ENCODE assay signal across 13 cellular contexts in the genomic region with DNA sequence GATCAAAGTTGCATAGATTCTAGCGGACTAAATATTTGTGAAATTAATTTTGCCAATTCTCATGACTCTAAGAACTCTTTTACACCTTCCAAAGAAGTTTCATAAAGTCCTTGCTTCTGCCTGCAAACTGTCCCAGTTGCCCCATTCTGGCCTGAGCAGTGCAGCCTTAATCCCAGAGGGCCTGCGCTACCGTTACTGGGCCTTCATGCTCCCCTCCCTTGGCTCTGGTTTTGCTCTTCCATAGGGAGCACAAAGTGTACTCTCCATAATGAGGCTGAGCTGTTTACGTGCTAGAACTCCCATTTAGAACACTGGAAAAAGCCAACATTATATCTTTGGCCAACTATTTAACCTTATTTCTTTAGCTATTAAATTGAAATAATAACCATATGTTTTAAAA. TPM values are rescaled to one million over a fixed set of nuclear protein-coding genes. Genes with fewer than 3 reads are reported as not detected.
DNase-seq lines count a peak whose midpoint lies in the region; ATAC-seq and TF ChIP-seq lines count a peak whose summit lies in the region.
"Had no signal": no experiment of that assay in that cellular context is flagged by ENCODE, and none has a peak within 500 bp of the region (broad histone marks: within the 10 kb centered on the region; RNA-seq: fewer than 3 reads in every experiment).

No MANE protein-coding gene starts in this region.

- no peak overlapping the region; a peak in 1 of 4 replicates for H3K27ac ChIP-seq in SK-N-SH (ENCODE audit: low read depth in 2 of 2, low read length in 1 of 2)
- no peak overlapping the region for H3K27ac ChIP-seq in PC-9
- peak overlapping the region; percentile 7 to 99 (median 55) for H3K27ac ChIP-seq in esophagus muscularis mucosa (replicated peaks in 1 of 4)
- H3K27ac ChIP-seq in gastrocnemius medialis, result peak overlapping the region; percentile 88 to 97 (median 93)
- H3K27ac ChIP-seq: colonic mucosa had no signal

- H3K9ac ChIP-seq in SK-N-SH, result no peak overlapping the region

- H3K36me3 ChIP-seq in SK-N-SH (replicated peaks in 1 of 2; ENCODE audit: control insufficient read depth in 1 of 2, insufficient read depth in 2 of 2, low read length in 1 of 2) (peaks cover 2 to 9% of the 10 kb centered on the region in 2 experiments), PC-9 (ENCODE audit: low read depth) (no peaks in the 10 kb centered on the region), esophagus muscularis mucosa (peaks cover 0 to 9% (median 0%) of the 10 kb centered on the region in 4 donors), gastrocnemius medialis (no peaks in the 10 kb centered on the region)
- H3K36me3 ChIP-seq: colonic mucosa had no signal

- intact Hi-C loops in PC-9 (cut with micrococcal nuclease; ENCODE audit: unreplicated experiment) (no loop called here), esophagus muscularis mucosa (cut with DNase I) (no loop called here), gastrocnemius medialis (cut with DNase I; ENCODE audit: low total_unique reads) (loop anchor here (5.0 kb wide), 2 partner anchors 36 to 689 kb away; a partner anchor contains a TSS)

- H4K20me1 ChIP-seq in SK-N-SH (ENCODE audit: insufficient read depth), result no peaks in the 10 kb centered on the region
- no peaks in the 10 kb centered on the region for H4K20me1 ChIP-seq in PC-9 (ENCODE audit: insufficient read depth)

- H3K9me3 ChIP-seq in SK-N-SH, result no peaks in the 10 kb centered on the region
- H3K9me3 ChIP-seq in PC-9 (ENCODE audit: insufficient read depth, low read depth), result no peaks in the 10 kb centered on the region
- H3K9me3 ChIP-seq in esophagus muscularis mucosa, result no peaks in the 10 kb centered on the region
- H3K9me3 ChIP-seq in gastrocnemius medialis, result no peaks in the 10 kb centered on the region
- H3K9me3 ChIP-seq: colonic mucosa had no signal

- H3K4me2 ChIP-seq in SK-N-SH, result peak overlapping the region; percentile 78
- peak overlapping the region; percentile 100 for H3K4me2 ChIP-seq in PC-9

- TF ChIP-seq CTCF in SK-N-SH (IDR thresholded peaks at IDR 0.05) (no peak), PC-9 (conservative IDR thresholded peaks at IDR 0.05) (no peak), esophagus muscularis mucosa (IDR thresholded peaks at IDR 0.05) (no peak), gastrocnemius medialis (IDR thresholded peaks at IDR 0.05 in 4 of 5, conservative IDR thresholded peaks at IDR 0.05 in 1 of 5) (no peak)

- H3K27me3 ChIP-seq in SK-N-SH (ENCODE audit: insufficient read depth) (no peaks in the 10 kb centered on the region), PC-9 (ENCODE audit: insufficient read depth, low read depth) (no peaks in the 10 kb centered on the region), esophagus muscularis mucosa (no peaks in the 10 kb centered on the region), gastrocnemius medialis (no peaks in the 10 kb centered on the region)
- H3K27me3 ChIP-seq: colonic mucosa had no signal

- ATAC-seq in SK-N-SH treated with all-trans-retinoic acid at 6 μM for 48 hours (no peak), gastrocnemius medialis (peak in 1 of 2 donors; percentile 34), GM18519 (IDR thresholded peaks at IDR 0.05; ENCODE audit: low FRiP score, unreplicated experiment) (no peak), GM18505 (IDR thresholded peaks at IDR 0.05; ENCODE audit: unreplicated experiment) (no peak)

- H2AFZ ChIP-seq in SK-N-SH (ENCODE audit: low read depth) (no peak overlapping the region), PC-9 (no peak overlapping the region)

- no peak for TF ChIP-seq RAD21 in SK-N-SH (IDR thresholded peaks at IDR 0.05; ENCODE audit: low read length)

- H3F3A ChIP-seq in SK-N-SH (replicated peaks; ENCODE audit: insufficient read depth), result peaks cover 11% of the 10 kb centered on the region
- peaks cover 36% of the 10 kb centered on the region for H3F3A ChIP-seq in PC-9 (ENCODE audit: insufficient read depth, low read depth)

- TF ChIP-seq POLR2A in esophagus muscularis mucosa (IDR thresholded peaks at IDR 0.05; ENCODE audit: low read depth) (no peak), gastrocnemius medialis (IDR thresholded peaks at IDR 0.05) (no peak), GM18505 (IDR thresholded peaks at IDR 0.05; ENCODE audit: borderline replicate concordance, extremely low read depth, insufficient read depth, insufficient read length) (no peak)

- DNase-seq in SK-N-SH, result no peak
- DNase-seq in PC-9, result no peak
- DNase-seq in esophagus muscularis mucosa (ENCODE audit: extremely low spot score), result no peak
- DNase-seq in gastrocnemius medialis, result peak in 1 of 2 donors; percentile 41
- DNase-seq in NCI-H510A (lab: John Stamatoyannopoulos, UW), result no peak
- DNase-seq: 8988T, colonic mucosa, DMS153, foreskin melanocyte, NCI-H748 treated with DMSO at 0.1 percent for 48 hours had no signal

- BruUV-seq in PC-9 (replicated peaks; lab: Mats Ljungman, UMichigan), result no TSS peak

- H3K4me1 ChIP-seq in SK-N-SH (ENCODE audit: control insufficient read depth in 1 of 2, insufficient read depth in 2 of 2, low read depth in 1 of 2, low read length in 1 of 2) (peaks cover 0 to 10% of the 10 kb centered on the region in 2 experiments; a peak in 2 of 4 replicates), PC-9 (replicated peaks; ENCODE audit: insufficient read depth) (peaks cover 25% of the 10 kb centered on the region), esophagus muscularis mucosa (peaks cover 27 to 43% (median 36%) of the 10 kb centered on the region in 4 donors), gastrocnemius medialis (peaks cover 33 to 47% of the 10 kb centered on the region in 2 donors)

- H3K4me3 ChIP-seq in SK-N-SH (ENCODE audit: low read depth in 2 of 2, low read length in 1 of 2) (no peak overlapping the region), PC-9 (peak overlapping the region; percentile 83; the same call in 1 of the 2 replicates), esophagus muscularis mucosa (no peak overlapping the region), gastrocnemius medialis (peak overlapping the region; percentile 57 to 93 (median 75))

- POLR2A ChIA-PET in SK-N-SH (lab: Yijun Ruan, JAX), result interaction anchor here (0.6 kb wide), 1 partner anchor 39 kb away, joined by 3 read pairs; no protein-coding TSS in a partner anchor
- POLR2A ChIA-PET in PC-9 (lab: Charles Lee; ENCODE audit: unreplicated experiment), result no interaction called here

- CTCF ChIA-PET in SK-N-SH (lab: Yijun Ruan, JAX), result no interaction called here
- CTCF ChIA-PET in PC-9 (lab: Charles Lee), result no interaction called here

- no peak for TF ChIP-seq EP300 in SK-N-SH (IDR thresholded peaks at IDR 0.05; ENCODE audit: borderline replicate concordance in 1 of 2, low read depth in 1 of 2, low read length in 1 of 2)
- no peak for TF ChIP-seq EP300 in esophagus muscularis mucosa (IDR thresholded peaks at IDR 0.05)

- H3K9me2 ChIP-seq in SK-N-SH, result no peaks in the 10 kb centered on the region
- no peaks in the 10 kb centered on the region for H3K9me2 ChIP-seq in PC-9 (ENCODE audit: insufficient read depth)

- 97% methylated on average over 4 of the region's 4 CpGs for WGBS in SK-N-SH (ENCODE audit: low lambda C conversion rate)
- 87% methylated on average over 4 of the region's 4 CpGs for WGBS in esophagus muscularis mucosa

- in situ Hi-C loops in gastrocnemius medialis (cut with MboI; ENCODE audit: low sequenced_read_pairs in 4 of 4), result loop anchor here in 3 of 4 donors (10.0 to 25.0 kb wide), 4 partner anchors 164 to 689 kb away; a partner anchor contains a TSS

- peaks cover 54% of the 10 kb centered on the region for H3K79me2 ChIP-seq in SK-N-SH (ENCODE audit: insufficient read depth)
- H3K79me2 ChIP-seq in PC-9 (ENCODE audit: low read depth), result peaks cover 41% of the 10 kb centered on the region

TF ChIP-seq in SK-N-SH, 30 proteins besides CTCF, POLR2A, EP300 and RAD21:
- TF ChIP-seq, protein P1, sequence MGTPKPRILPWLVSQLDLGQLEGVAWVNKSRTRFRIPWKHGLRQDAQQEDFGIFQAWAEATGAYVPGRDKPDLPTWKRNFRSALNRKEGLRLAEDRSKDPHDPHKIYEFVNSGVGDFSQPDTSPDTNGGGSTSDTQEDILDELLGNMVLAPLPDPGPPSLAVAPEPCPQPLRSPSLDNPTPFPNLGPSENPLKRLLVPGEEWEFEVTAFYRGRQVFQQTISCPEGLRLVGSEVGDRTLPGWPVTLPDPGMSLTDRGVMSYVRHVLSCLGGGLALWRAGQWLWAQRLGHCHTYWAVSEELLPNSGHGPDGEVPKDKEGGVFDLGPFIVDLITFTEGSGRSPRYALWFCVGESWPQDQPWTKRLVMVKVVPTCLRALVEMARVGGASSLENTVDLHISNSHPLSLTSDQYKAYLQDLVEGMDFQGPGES (IDR thresholded peaks at IDR 0.05; ENCODE audit: low read depth, low read length), result no peak
- no peak for TF ChIP-seq FOXJ3 (CRISPR knock-in tag; IDR thresholded peaks at IDR 0.05)
- no peak for TF ChIP-seq ELF1 (IDR thresholded peaks at IDR 0.05)
- TF ChIP-seq YY1 (IDR thresholded peaks at IDR 0.05; ENCODE audit: low read depth), result no peak
TF ChIP-seq in SK-N-SH: peak in this region for 0.

TF ChIP-seq in SK-N-SH treated with all-trans-retinoic acid at 6 μM for 48 hours, 23 proteins besides CTCF, POLR2A, EP300 and RAD21 (continues in another document):
- TF ChIP-seq ISL1 (CRISPR knock-in tag; IDR thresholded peaks at IDR 0.05) (no peak), ESRRG (CRISPR knock-in tag; IDR thresholded peaks at IDR 0.05) (no peak)

RNA-seq across cellular contexts. Expression of a gene that starts 2.1 kb away (rescaled TPM):
- polyA plus RNA-seq in SK-N-SH (2012; rRNA removed), result 29.5 and 35.6 TPM in 2 replicates
- 36.4 and 56.6 TPM in 2 replicates for polyA plus RNA-seq in SK-N-SH (2012; cell fraction: cytosol; rRNA removed)
- 42.6 and 50.7 TPM in 2 replicates for polyA plus RNA-seq in SK-N-SH (2012; cell fraction: nucleus; rRNA removed)
- total RNA-seq in PC-9 (2021) (22.9 and 28.3 TPM in 2 replicates), esophagus muscularis mucosa (10 to 100 TPM; 45.1 to 86.6 (median 67.5) TPM), gastrocnemius medialis (100 to 1,000 TPM in 2 of 4 donors, 10 to 100 TPM in 2; 73.9 to 113 (median 89.1) TPM)

RNA-seq across cellular contexts. Expression of a gene that starts 23.9 kb away (rescaled TPM):
- polyA plus RNA-seq in SK-N-SH (2012; rRNA removed), result 57.1 and 75.4 TPM in 2 replicates
- 113 and 132 TPM in 2 replicates for polyA plus RNA-seq in SK-N-SH (2012; cell fraction: cytosol; rRNA removed)
- 32.3 and 39.3 TPM in 2 replicates for polyA plus RNA-seq in SK-N-SH (2012; cell fraction: nucleus; rRNA removed)
- 105 and 130 TPM in 2 replicates for total RNA-seq in PC-9 (2021)
- total RNA-seq in esophagus muscularis mucosa, result 100 to 1,000 TPM; 129 to 197 (median 140) TPM
- total RNA-seq in gastrocnemius medialis, result 100 to 1,000 TPM; 179 to 304 (median 242) TPM

Comparison
In these comparisons a context has a peak if more than half of its experiments do, and no peak if none do; other contexts are left out.
1. H3K27ac ChIP-seq: peak in esophagus muscularis mucosa (4 of 4) and gastrocnemius medialis (4 of 4); none in SK-N-SH (0 of 2) and PC-9 (single experiment).
2. H3K4me3 ChIP-seq: peak in PC-9 (single experiment) and gastrocnemius medialis (4 of 4); none in SK-N-SH (0 of 2) and esophagus muscularis mucosa (0 of 4).